Comparison of ENCODE assay signal across 8 cellular contexts in the genomic region with DNA sequence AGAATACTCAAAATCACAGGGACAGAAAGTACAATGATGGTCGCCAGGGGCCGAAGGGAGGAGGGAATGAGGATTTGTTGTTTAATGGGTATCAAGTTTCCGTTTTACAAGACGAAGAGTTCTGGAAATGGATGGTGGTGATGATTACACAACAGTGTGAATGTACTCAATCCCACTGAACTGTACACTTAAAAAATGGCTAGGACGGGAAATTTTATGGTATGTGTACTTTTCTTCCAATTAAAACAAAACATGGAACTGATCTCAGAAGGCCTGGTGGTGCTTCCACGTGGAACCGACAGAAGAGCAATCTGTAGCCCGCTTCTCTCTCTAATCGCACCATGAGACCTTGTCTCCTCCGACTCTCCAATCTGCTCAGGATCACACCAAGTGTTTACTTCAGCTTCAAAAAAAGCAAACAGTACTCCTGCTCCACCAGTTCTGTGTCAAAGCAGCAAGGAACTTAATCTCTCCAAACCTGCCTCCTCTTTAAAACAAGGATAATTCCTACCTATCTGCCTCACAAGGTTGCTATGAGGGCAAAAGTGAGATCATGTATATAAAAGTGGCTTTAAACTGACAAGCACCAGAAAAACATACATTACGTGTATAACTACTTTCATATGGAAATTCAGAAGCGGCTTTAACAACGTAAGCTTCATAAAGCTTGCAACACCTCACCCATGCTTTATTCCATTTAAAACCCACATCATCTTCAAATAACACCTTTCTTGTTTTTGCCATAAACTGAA. TPM values are rescaled to one million over a fixed set of nuclear protein-coding genes. Genes with fewer than 3 reads are reported as not detected.
DNase-seq lines count a peak whose midpoint lies in the region; ATAC-seq and TF ChIP-seq lines count a peak whose summit lies in the region.

No MANE protein-coding gene starts in this region.

- H3K4me3 ChIP-seq in brain microvascular endothelial cell (ENCODE audit: low read depth, low read length) (peak overlapping the region; percentile 94), lung (no peak overlapping the region), uterus (peak overlapping the region; percentile 68 to 96)

- 42 to 53% methylated on average over 13 of the region's 13 CpGs for WGBS in lung, 2 donors

- ATAC-seq in lung (ENCODE audit: insufficient read depth, low FRiP score) (no peak), HG03469 (IDR thresholded peaks at IDR 0.05; ENCODE audit: unreplicated experiment) (no peak)

- in situ Hi-C loops in brain microvascular endothelial cell (cut with HindIII; ENCODE audit: low pct_ligation_motif_present, low sequenced_read_pairs): no loop called here

- no peak for TF ChIP-seq POLR2A in uterus (IDR thresholded peaks at IDR 0.05)

- intact Hi-C loops in uterus (cut with DNase I; ENCODE audit: low total_unique reads): no loop called here

- peaks cover 2 to 13% of the 10 kb centered on the region in 2 donors for H3K4me1 ChIP-seq in lung (ENCODE audit: control insufficient read depth in 2 of 2, insufficient read depth in 2 of 2, low read length in 2 of 2)
- no peaks in the 10 kb centered on the region for H3K4me1 ChIP-seq in uterus

- H3K27me3 ChIP-seq in brain microvascular endothelial cell (replicated peaks) (no peaks in the 10 kb centered on the region), lung (ENCODE audit: control insufficient read depth, insufficient read depth) (no peaks in the 10 kb centered on the region), uterus (no peaks in the 10 kb centered on the region)

- H3K9me3 ChIP-seq in lung (ENCODE audit: control insufficient read depth in 2 of 2, insufficient read depth in 1 of 2, low read length in 1 of 2): no peaks in the 10 kb centered on the region
- no peaks in the 10 kb centered on the region for H3K9me3 ChIP-seq in uterus

- DNase-seq in NCI-H2107 treated with DMSO at 0.1 percent for 48 hours (lab: John Stamatoyannopoulos, UW; ENCODE audit: unreplicated experiment) (peak; percentile 54), NCI-H2107 (lab: John Stamatoyannopoulos, UW) (no peak), NCI-H2196 (lab: John Stamatoyannopoulos, UW; ENCODE audit: unreplicated experiment) (peak; percentile 46), brain microvascular endothelial cell (peak; percentile 23), lung (ENCODE audit: low spot score) (no peak), uterus (no peak)
- no peak for DNase-seq in activated CD4-positive, alpha-beta T cell treated with anti-CD3 and anti-CD28 coated beads, Interleukin-2, amount 50 U/mL, for 48 hours

- H3K27ac ChIP-seq in brain microvascular endothelial cell (peak overlapping the region; percentile 2), lung (ENCODE audit: low read depth in 1 of 2, low read length in 1 of 2) (peak overlapping the region; percentile 56), uterus (peak overlapping the region; percentile 98)

- TF ChIP-seq CTCF in brain microvascular endothelial cell (IDR thresholded peaks at IDR 0.05; ENCODE audit: low read depth, low read length, missing control alignments): no peak
- no peak for TF ChIP-seq CTCF in lung (IDR thresholded peaks at IDR 0.05; ENCODE audit: control extremely low read depth, extremely low read depth)
- no peak for TF ChIP-seq CTCF in uterus (IDR thresholded peaks at IDR 0.05)

- H3K36me3 ChIP-seq in brain microvascular endothelial cell (replicated peaks) (no peaks in the 10 kb centered on the region), lung (ENCODE audit: control insufficient read depth in 2 of 2, insufficient read depth in 2 of 2, low read length in 2 of 2) (no peaks in the 10 kb centered on the region), uterus (no peaks in the 10 kb centered on the region)

RNA-seq across cellular contexts. Expression of a gene that starts 2.1 kb away (rescaled TPM):
- total RNA-seq in lung (10 to 100 TPM; 71.5 to 93.2 TPM), uterus (100 to 1,000 TPM in 1 of 4 donors, 10 to 100 TPM in 3; 56.1 to 115 (median 84.4) TPM)
- polyA plus RNA-seq in lung: 10 to 100 TPM; 17.4 to 22.9 TPM

RNA-seq across cellular contexts. Expression of a gene that starts 42.9 kb away (rescaled TPM):
- total RNA-seq in lung (10 to 100 TPM in 1 of 2 donors, 1 to 10 TPM in 1; 4.8 to 20.6 TPM), uterus (10 to 100 TPM; 11.0 to 60.2 (median 31.7) TPM)
- under 1 TPM; 0.14 to 0.69 TPM for polyA plus RNA-seq in lung

Comparison
In these comparisons a context has a peak if more than half of its experiments do, and no peak if none do; other contexts are left out.
1. DNase-seq: peak in NCI-H2107 treated with DMSO at 0.1 percent for 48 hours (single experiment), NCI-H2196 (single experiment) and brain microvascular endothelial cell (single experiment); none in NCI-H2107 (single experiment), lung (single experiment), uterus (0 of 2) and activated CD4-positive, alpha-beta T cell treated with anti-CD3 and anti-CD28 coated beads, Interleukin-2, amount 50 U/mL, for 48 hours (0 of 2).
2. H3K27ac ChIP-seq: peak in every context shown above with its lines; median percentile 98 in uterus; 56 in lung; 2 in brain microvascular endothelial cell.